ENCODE assay signal across 8 cellular contexts in genomic region chr17:49789278-49789578, GRCh38. TPM values are rescaled to one million over a fixed set of nuclear protein-coding genes. Genes with fewer than 3 reads are reported as not detected.
A peak's percentile ranks its signal among the peaks of the same experiment; 100 is the strongest.
DNase-seq lines count a peak whose midpoint lies in the region; ATAC-seq and TF ChIP-seq lines count a peak whose summit lies in the region.

No MANE protein-coding gene starts in this region.

- H3K36me3 ChIP-seq in kidney epithelial cell (ENCODE audit: control insufficient read depth, insufficient read depth, low read length) (no peaks in the 10 kb centered on the region), subcutaneous abdominal adipose tissue (ENCODE audit: control insufficient read depth in 5 of 5, insufficient read depth in 5 of 5, low read length in 5 of 5) (peaks cover 8 to 25% (median 19%) of the 10 kb centered on the region in 5 donors)

- peaks cover 34% of the 10 kb centered on the region for H3K4me1 Mint-ChIP-seq in T-helper 2 cell treated with Interferon-gamma antibody and Interleukin-4, amounts not matched to agents 5 μg/mL and 100 μg/mL, for 36 hours (ENCODE audit: low read depth)
- H3K4me1 Mint-ChIP-seq in activated naive CD8-positive, alpha-beta T cell treated with anti-CD3 and anti-CD28 coated beads for 36 hours, result peaks cover 54% of the 10 kb centered on the region

- H3K27ac ChIP-seq in subcutaneous abdominal adipose tissue (ENCODE audit: low read depth, low read length), result peak overlapping the region; percentile 100

- H3K36me3 Mint-ChIP-seq in T-helper 2 cell treated with Interferon-gamma antibody and Interleukin-4, amounts not matched to agents 5 μg/mL and 100 μg/mL, for 36 hours (ENCODE audit: low read depth), result peaks cover 41% of the 10 kb centered on the region
- H3K36me3 Mint-ChIP-seq in activated naive CD8-positive, alpha-beta T cell treated with anti-CD3 and anti-CD28 coated beads for 36 hours, result peaks cover 43% of the 10 kb centered on the region

- H3K9ac ChIP-seq in subcutaneous abdominal adipose tissue (ENCODE audit: low read length in 5 of 5), result peak overlapping the region in 3 of 5 donors; percentile 50 to 75 (median 64)

- peak overlapping the region; percentile 91 for H3K4me3 Mint-ChIP-seq in T-helper 2 cell treated with Interferon-gamma antibody and Interleukin-4, amounts not matched to agents 5 μg/mL and 100 μg/mL, for 36 hours
- peak overlapping the region; percentile 94 for H3K4me3 Mint-ChIP-seq in activated naive CD8-positive, alpha-beta T cell treated with anti-CD3 and anti-CD28 coated beads for 36 hours

- TF ChIP-seq CTCF in kidney epithelial cell (IDR thresholded peaks at IDR 0.05; ENCODE audit: insufficient read depth, low read length, poor library complexity, severe bottlenecking), result no peak

- no peaks in the 10 kb centered on the region for H3K9me3 ChIP-seq in subcutaneous abdominal adipose tissue (ENCODE audit: control insufficient read depth in 5 of 5, low read length in 5 of 5)

- ATAC-seq in HG02571 (IDR thresholded peaks at IDR 0.05; ENCODE audit: unreplicated experiment), result no peak

- no peaks in the 10 kb centered on the region for H3K9me3 Mint-ChIP-seq in T-helper 2 cell treated with Interferon-gamma antibody and Interleukin-4, amounts not matched to agents 5 μg/mL and 100 μg/mL, for 36 hours
- H3K9me3 Mint-ChIP-seq in activated naive CD8-positive, alpha-beta T cell treated with anti-CD3 and anti-CD28 coated beads for 36 hours, result no peaks in the 10 kb centered on the region

- DNase-seq in T-helper 2 cell treated with Interferon-gamma antibody and Interleukin-4, amounts not matched to agents 5 μg/mL and 100 μg/mL, for 36 hours (ENCODE audit: low spot score), result no peak
- DNase-seq in T-helper 2 cell, result no peak
- no peak for DNase-seq in activated naive CD8-positive, alpha-beta T cell treated with anti-CD3 and anti-CD28 coated beads for 36 hours
- DNase-seq in kidney epithelial cell (ENCODE audit: low read depth), result no peak
- DNase-seq in stimulated activated CD4-positive, alpha-beta T cell treated with anti-CD3 and anti-CD28 coated beads, Interleukin-4, amount 100 ng/mL, for 4 hours, result no peak
- no peak for DNase-seq in NCI-H82 (lab: John Stamatoyannopoulos, UW)

- peaks cover 0 to 26% (median 25%) of the 10 kb centered on the region in 5 donors for H3K4me1 ChIP-seq in subcutaneous abdominal adipose tissue (ENCODE audit: control insufficient read depth in 5 of 5, insufficient read depth in 5 of 5, low read length in 5 of 5)

- H3K27me3 ChIP-seq in kidney epithelial cell (ENCODE audit: control insufficient read depth, insufficient read depth, low read length) (no peaks in the 10 kb centered on the region), subcutaneous abdominal adipose tissue (ENCODE audit: control insufficient read depth in 5 of 5, insufficient read depth in 4 of 5, low read length in 5 of 5) (no peaks in the 10 kb centered on the region)

- peaks cover 1% of the 10 kb centered on the region for H3K27me3 Mint-ChIP-seq in T-helper 2 cell treated with Interferon-gamma antibody and Interleukin-4, amounts not matched to agents 5 μg/mL and 100 μg/mL, for 36 hours (ENCODE audit: low read depth)
- H3K27me3 Mint-ChIP-seq in activated naive CD8-positive, alpha-beta T cell treated with anti-CD3 and anti-CD28 coated beads for 36 hours, result no peaks in the 10 kb centered on the region

- peak overlapping the region; percentile 98 for H3K27ac Mint-ChIP-seq in T-helper 2 cell treated with Interferon-gamma antibody and Interleukin-4, amounts not matched to agents 5 μg/mL and 100 μg/mL, for 36 hours
- H3K27ac Mint-ChIP-seq in activated naive CD8-positive, alpha-beta T cell treated with anti-CD3 and anti-CD28 coated beads for 36 hours, result peak overlapping the region; percentile 98

- peak overlapping the region; percentile 56 for H3K4me3 ChIP-seq in kidney epithelial cell (ENCODE audit: low read depth, low read length)
- peak overlapping the region; percentile 66 to 100 (median 80) for H3K4me3 ChIP-seq in subcutaneous abdominal adipose tissue (ENCODE audit: low read depth in 1 of 5, low read length in 5 of 5)

RNA-seq across cellular contexts. Expression of gene KAT7, which starts 0.7 kb away (rescaled TPM):
- total RNA-seq in activated naive CD8-positive, alpha-beta T cell treated with anti-CD3 and anti-CD28 coated beads for 36 hours, result 10 to 100 TPM; 65.9 to 67.2 TPM
- 30.5 TPM in 2 replicates for total RNA-seq in kidney epithelial cell

RNA-seq across cellular contexts. Expression of gene FAM117A, which starts 25.3 kb away (rescaled TPM):
- total RNA-seq in activated naive CD8-positive, alpha-beta T cell treated with anti-CD3 and anti-CD28 coated beads for 36 hours, result 10 to 100 TPM; 16.2 to 16.4 TPM
- total RNA-seq in kidney epithelial cell, result 10.5 and 12.3 TPM in 2 replicates

RNA-seq across cellular contexts. Expression of gene TAC4, which starts 58.6 kb away (rescaled TPM):
- not detected for total RNA-seq in activated naive CD8-positive, alpha-beta T cell treated with anti-CD3 and anti-CD28 coated beads for 36 hours
- total RNA-seq in kidney epithelial cell, result not detected in 2 replicates
